In the genomic region with DNA sequence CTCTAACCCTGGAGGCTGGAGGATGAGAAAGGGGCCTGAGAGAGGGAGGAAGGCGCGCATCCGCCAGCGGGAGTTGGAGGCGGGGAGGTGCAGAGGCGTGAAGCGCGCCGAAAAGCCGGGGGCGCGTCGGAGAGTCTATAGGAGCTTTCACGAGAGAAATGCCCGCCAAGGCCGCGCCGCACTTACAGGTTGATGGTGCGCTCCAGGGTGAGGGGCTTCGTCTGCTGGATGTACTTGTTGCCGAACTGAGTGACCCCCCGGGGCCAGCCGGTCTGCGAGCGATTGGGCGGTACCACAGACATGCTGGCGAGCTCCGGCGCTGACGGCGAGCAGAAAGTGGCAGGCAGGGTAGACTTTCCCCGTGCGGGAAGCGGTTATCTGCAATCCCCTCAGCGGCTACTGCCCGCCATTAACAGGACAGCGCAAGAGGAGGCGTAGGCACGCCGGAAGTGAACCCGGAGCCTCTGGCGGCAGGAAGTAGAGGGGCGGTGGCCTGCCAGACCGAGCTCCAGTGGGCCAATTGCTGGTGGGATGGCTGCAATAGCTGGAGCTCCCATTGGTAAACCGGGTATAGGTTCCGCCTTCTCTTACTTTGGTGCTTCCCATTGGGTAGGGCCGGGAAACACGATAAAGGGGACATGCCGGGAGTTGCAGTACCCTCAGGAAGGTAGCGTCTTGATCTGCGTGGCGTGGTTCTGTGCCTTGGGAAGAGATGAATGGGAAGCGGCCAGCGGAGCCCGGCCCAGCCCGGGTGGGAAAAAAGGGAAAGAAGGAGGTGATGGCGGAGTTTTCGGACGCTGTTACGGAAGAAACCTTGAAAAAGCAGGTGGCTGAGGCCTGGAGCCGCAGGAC, we compare ENCODE assay signal across 1 cellular context.
TF ChIP-seq lines count a peak whose summit lies in the region.

A gene (minus strand): TSS at position 432 of the 852 bp plus-strand sequence. CDS start 130 bp downstream, at position 302.
A gene (plus strand): TSS at position 654 of the 852 bp plus-strand sequence. CDS start 59 bp downstream, at position 713.

TF ChIP-seq in HepG2, 621 proteins besides CTCF, POLR2A, EP300 and RAD21 (continues in another document):
- TF ChIP-seq ZKSCAN1 (IDR thresholded peaks at IDR 0.05; ENCODE audit: low read length) (no peak), NCOA2 (CRISPR knock-in tag; IDR thresholded peaks at IDR 0.05) (peak; percentile 42; the same call in 1 of the 2 replicates), TCF7L2 (IDR thresholded peaks at IDR 0.05; ENCODE audit: low read depth, low read length) (no peak), ESRRA (CRISPR knock-in tag; IDR thresholded peaks at IDR 0.05; ENCODE audit: low read depth) (no peak; the same call in 1 of the 2 replicates), ZNF468 (CRISPR knock-in tag; IDR thresholded peaks at IDR 0.05) (no peak), ZNF891 (CRISPR knock-in tag; IDR thresholded peaks at IDR 0.05) (peak; percentile 87), ZNF205 (CRISPR knock-in tag; IDR thresholded peaks at IDR 0.05) (no peak; the same call in 1 of the 2 replicates), ZNF543 (CRISPR knock-in tag; IDR thresholded peaks at IDR 0.05) (no peak), HNRNPK (IDR thresholded peaks at IDR 0.05; ENCODE audit: low read depth, low read length, poor library complexity, severe bottlenecking) (no peak), GABPB1 (CRISPR knock-in tag; IDR thresholded peaks at IDR 0.05) (peak; percentile 99), ZMAT3 (CRISPR knock-in tag; conservative IDR thresholded peaks at IDR 0.05) (no peak), MATR3 (CRISPR knock-in tag; IDR thresholded peaks at IDR 0.05) (no peak), SCMH1 (CRISPR knock-in tag; IDR thresholded peaks at IDR 0.05; ENCODE audit: borderline replicate concordance) (no peak), PITX1 (CRISPR knock-in tag; IDR thresholded peaks at IDR 0.05) (peak; percentile 39; the same call in 1 of the 2 replicates), ZFP36 (IDR thresholded peaks at IDR 0.05; ENCODE audit: borderline replicate concordance, low read depth, low read length, partially characterized antibody) (no peak), FOXC1 (CRISPR knock-in tag; IDR thresholded peaks at IDR 0.05; ENCODE audit: borderline replicate concordance) (peak; percentile 86), ZNF24 (IDR thresholded peaks at IDR 0.05) (no peak), ZNF496 (CRISPR knock-in tag; IDR thresholded peaks at IDR 0.05; ENCODE audit: insufficient replicate concordance) (no peak), CENPX (CRISPR knock-in tag; IDR thresholded peaks at IDR 0.05) (no peak), AKAP8 (CRISPR knock-in tag; IDR thresholded peaks at IDR 0.05) (peak; percentile 39; the same call in 1 of the 2 replicates), AGO2 (optimal IDR thresholded peaks at IDR 0.05; ENCODE audit: low read depth, low read length) (peak; percentile 68), ZFP90 (CRISPR knock-in tag; IDR thresholded peaks at IDR 0.05; ENCODE audit: borderline replicate concordance) (peak; percentile 71), ZNF264 (CRISPR knock-in tag; IDR thresholded peaks at IDR 0.05) (peak; percentile 61; the same call in 1 of the 2 replicates), ZNF432 (CRISPR knock-in tag; IDR thresholded peaks at IDR 0.05; ENCODE audit: borderline replicate concordance) (no peak), HOXD1 (CRISPR knock-in tag; IDR thresholded peaks at IDR 0.05) (peak; percentile 83; the same call in 1 of the 2 replicates), ATF7-NPFF (CRISPR knock-in tag; IDR thresholded peaks at IDR 0.05; ENCODE audit: low read depth) (no peak), ZFP37 (CRISPR knock-in tag; IDR thresholded peaks at IDR 0.05; ENCODE audit: borderline replicate concordance) (0 out of 2 replicates have a peak, but pooled peaks have one; percentile 80), KLF15 (CRISPR knock-in tag; IDR thresholded peaks at IDR 0.05; ENCODE audit: borderline replicate concordance) (0 out of 2 replicates have a peak, but pooled peaks have one; percentile 77), ZBTB42 (CRISPR knock-in tag; IDR thresholded peaks at IDR 0.05) (peak; percentile 65; the same call in 1 of the 2 replicates), NFATC3 (CRISPR knock-in tag; IDR thresholded peaks at IDR 0.05) (no peak), PLRG1 (conservative IDR thresholded peaks at IDR 0.05) (no peak), SYNCRIP (IDR thresholded peaks at IDR 0.05; ENCODE audit: insufficient read depth, low read depth, low read length) (no peak), GPN1 (CRISPR knock-in tag; IDR thresholded peaks at IDR 0.05; ENCODE audit: borderline replicate concordance) (no peak; the same call in 1 of the 2 replicates), ZIK1 (CRISPR knock-in tag; IDR thresholded peaks at IDR 0.05; ENCODE audit: borderline replicate concordance, low read depth) (peak; percentile 45; the same call in 1 of the 2 replicates), TAF15 (IDR thresholded peaks at IDR 0.05; ENCODE audit: low read depth, low read length, poor library complexity, severe bottlenecking) (peak; percentile 77), MIXL1 (CRISPR knock-in tag; IDR thresholded peaks at IDR 0.05) (peak; percentile 63)
- TF ChIP-seq, protein P1, sequence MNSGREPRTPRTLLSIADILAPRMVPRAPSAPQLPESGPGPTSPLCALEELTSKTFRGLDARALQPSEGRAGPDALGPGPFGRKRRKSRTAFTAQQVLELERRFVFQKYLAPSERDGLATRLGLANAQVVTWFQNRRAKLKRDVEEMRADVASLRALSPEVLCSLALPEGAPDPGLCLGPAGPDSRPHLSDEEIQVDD (CRISPR knock-in tag; IDR thresholded peaks at IDR 0.05; ENCODE audit: borderline replicate concordance), result no peak
- TF ChIP-seq, protein P2, sequence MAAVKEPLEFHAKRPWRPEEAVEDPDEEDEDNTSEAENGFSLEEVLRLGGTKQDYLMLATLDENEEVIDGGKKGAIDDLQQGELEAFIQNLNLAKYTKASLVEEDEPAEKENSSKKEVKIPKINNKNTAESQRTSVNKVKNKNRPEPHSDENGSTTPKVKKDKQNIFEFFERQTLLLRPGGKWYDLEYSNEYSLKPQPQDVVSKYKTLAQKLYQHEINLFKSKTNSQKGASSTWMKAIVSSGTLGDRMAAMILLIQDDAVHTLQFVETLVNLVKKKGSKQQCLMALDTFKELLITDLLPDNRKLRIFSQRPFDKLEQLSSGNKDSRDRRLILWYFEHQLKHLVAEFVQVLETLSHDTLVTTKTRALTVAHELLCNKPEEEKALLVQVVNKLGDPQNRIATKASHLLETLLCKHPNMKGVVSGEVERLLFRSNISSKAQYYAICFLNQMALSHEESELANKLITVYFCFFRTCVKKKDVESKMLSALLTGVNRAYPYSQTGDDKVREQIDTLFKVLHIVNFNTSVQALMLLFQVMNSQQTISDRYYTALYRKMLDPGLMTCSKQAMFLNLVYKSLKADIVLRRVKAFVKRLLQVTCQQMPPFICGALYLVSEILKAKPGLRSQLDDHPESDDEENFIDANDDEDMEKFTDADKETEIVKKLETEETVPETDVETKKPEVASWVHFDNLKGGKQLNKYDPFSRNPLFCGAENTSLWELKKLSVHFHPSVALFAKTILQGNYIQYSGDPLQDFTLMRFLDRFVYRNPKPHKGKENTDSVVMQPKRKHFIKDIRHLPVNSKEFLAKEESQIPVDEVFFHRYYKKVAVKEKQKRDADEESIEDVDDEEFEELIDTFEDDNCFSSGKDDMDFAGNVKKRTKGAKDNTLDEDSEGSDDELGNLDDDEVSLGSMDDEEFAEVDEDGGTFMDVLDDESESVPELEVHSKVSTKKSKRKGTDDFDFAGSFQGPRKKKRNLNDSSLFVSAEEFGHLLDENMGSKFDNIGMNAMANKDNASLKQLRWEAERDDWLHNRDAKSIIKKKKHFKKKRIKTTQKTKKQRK (IDR thresholded peaks at IDR 0.05; ENCODE audit: low read length), result peak; percentile 71
- TF ChIP-seq, protein P3, sequence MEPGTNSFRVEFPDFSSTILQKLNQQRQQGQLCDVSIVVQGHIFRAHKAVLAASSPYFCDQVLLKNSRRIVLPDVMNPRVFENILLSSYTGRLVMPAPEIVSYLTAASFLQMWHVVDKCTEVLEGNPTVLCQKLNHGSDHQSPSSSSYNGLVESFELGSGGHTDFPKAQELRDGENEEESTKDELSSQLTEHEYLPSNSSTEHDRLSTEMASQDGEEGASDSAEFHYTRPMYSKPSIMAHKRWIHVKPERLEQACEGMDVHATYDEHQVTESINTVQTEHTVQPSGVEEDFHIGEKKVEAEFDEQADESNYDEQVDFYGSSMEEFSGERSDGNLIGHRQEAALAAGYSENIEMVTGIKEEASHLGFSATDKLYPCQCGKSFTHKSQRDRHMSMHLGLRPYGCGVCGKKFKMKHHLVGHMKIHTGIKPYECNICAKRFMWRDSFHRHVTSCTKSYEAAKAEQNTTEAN (CRISPR knock-in tag; conservative IDR thresholded peaks at IDR 0.05), result peak; percentile 77
- TF ChIP-seq, protein P4, sequence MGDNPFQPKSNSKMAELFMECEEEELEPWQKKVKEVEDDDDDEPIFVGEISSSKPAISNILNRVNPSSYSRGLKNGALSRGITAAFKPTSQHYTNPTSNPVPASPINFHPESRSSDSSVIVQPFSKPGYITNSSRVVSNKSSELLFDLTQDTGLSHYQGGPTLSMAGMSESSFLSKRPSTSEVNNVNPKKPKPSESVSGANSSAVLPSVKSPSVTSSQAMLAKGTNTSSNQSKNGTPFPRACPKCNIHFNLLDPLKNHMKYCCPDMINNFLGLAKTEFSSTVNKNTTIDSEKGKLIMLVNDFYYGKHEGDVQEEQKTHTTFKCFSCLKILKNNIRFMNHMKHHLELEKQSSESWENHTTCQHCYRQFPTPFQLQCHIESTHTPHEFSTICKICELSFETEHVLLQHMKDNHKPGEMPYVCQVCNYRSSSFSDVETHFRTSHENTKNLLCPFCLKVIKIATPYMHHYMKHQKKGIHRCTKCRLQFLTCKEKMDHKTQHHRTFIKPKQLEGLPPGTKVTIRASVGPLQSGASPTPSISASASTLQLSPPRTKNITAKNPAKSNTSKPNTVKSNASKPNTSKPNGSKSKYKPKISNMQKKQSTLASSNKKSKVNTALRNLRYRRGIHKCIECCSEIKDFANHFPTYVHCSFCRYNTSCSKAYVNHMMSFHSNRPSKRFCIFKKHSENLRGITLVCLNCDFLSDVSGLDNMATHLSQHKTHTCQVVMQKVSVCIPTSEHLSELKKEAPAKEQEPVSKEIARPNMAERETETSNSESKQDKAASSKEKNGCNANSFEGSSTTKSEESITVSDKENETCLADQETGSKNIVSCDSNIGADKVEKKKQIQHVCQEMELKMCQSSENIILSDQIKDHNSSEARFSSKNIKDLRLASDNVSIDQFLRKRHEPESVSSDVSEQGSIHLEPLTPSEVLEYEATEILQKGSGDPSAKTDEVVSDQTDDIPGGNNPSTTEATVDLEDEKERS (CRISPR knock-in tag; IDR thresholded peaks at IDR 0.05), result peak; percentile 43; the same call in 1 of the 2 replicates
- TF ChIP-seq, protein P5, sequence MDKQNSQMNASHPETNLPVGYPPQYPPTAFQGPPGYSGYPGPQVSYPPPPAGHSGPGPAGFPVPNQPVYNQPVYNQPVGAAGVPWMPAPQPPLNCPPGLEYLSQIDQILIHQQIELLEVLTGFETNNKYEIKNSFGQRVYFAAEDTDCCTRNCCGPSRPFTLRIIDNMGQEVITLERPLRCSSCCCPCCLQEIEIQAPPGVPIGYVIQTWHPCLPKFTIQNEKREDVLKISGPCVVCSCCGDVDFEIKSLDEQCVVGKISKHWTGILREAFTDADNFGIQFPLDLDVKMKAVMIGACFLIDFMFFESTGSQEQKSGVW (CRISPR knock-in tag; IDR thresholded peaks at IDR 0.05; ENCODE audit: borderline replicate concordance), result no peak
- TF ChIP-seq, protein P6, sequence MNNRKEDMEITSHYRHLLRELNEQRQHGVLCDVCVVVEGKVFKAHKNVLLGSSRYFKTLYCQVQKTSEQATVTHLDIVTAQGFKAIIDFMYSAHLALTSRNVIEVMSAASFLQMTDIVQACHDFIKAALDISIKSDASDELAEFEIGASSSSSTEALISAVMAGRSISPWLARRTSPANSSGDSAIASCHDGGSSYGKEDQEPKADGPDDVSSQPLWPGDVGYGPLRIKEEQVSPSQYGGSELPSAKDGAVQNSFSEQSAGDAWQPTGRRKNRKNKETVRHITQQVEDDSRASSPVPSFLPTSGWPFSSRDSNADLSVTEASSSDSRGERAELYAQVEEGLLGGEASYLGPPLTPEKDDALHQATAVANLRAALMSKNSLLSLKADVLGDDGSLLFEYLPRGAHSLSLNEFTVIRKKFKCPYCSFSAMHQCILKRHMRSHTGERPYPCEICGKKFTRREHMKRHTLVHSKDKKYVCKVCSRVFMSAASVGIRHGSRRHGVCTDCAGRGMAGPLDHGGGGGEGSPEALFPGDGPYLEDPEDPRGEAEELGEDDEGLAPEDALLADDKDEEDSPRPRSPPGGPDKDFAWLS (CRISPR knock-in tag; IDR thresholded peaks at IDR 0.05; ENCODE audit: borderline replicate concordance), result no peak
- TF ChIP-seq, protein P7, sequence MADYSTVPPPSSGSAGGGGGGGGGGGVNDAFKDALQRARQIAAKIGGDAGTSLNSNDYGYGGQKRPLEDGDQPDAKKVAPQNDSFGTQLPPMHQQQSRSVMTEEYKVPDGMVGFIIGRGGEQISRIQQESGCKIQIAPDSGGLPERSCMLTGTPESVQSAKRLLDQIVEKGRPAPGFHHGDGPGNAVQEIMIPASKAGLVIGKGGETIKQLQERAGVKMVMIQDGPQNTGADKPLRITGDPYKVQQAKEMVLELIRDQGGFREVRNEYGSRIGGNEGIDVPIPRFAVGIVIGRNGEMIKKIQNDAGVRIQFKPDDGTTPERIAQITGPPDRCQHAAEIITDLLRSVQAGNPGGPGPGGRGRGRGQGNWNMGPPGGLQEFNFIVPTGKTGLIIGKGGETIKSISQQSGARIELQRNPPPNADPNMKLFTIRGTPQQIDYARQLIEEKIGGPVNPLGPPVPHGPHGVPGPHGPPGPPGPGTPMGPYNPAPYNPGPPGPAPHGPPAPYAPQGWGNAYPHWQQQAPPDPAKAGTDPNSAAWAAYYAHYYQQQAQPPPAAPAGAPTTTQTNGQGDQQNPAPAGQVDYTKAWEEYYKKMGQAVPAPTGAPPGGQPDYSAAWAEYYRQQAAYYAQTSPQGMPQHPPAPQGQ (CRISPR knock-in tag; IDR thresholded peaks at IDR 0.05; ENCODE audit: borderline replicate concordance), result no peak
- TF ChIP-seq, protein P8, sequence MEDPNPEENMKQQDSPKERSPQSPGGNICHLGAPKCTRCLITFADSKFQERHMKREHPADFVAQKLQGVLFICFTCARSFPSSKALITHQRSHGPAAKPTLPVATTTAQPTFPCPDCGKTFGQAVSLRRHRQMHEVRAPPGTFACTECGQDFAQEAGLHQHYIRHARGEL (CRISPR knock-in tag; IDR thresholded peaks at IDR 0.05), result no peak
- TF ChIP-seq, protein P9, sequence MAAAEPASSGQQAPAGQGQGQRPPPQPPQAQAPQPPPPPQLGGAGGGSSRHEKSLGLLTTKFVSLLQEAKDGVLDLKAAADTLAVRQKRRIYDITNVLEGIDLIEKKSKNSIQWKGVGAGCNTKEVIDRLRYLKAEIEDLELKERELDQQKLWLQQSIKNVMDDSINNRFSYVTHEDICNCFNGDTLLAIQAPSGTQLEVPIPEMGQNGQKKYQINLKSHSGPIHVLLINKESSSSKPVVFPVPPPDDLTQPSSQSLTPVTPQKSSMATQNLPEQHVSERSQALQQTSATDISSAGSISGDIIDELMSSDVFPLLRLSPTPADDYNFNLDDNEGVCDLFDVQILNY (CRISPR knock-in tag; conservative IDR thresholded peaks at IDR 0.05), result 0 out of 2 replicates have a peak, but pooled peaks have one; percentile 56
- TF ChIP-seq, protein P10, sequence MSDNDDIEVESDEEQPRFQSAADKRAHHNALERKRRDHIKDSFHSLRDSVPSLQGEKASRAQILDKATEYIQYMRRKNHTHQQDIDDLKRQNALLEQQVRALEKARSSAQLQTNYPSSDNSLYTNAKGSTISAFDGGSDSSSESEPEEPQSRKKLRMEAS (IDR thresholded peaks at IDR 0.05), result peak; percentile 60
- TF ChIP-seq, protein P11, sequence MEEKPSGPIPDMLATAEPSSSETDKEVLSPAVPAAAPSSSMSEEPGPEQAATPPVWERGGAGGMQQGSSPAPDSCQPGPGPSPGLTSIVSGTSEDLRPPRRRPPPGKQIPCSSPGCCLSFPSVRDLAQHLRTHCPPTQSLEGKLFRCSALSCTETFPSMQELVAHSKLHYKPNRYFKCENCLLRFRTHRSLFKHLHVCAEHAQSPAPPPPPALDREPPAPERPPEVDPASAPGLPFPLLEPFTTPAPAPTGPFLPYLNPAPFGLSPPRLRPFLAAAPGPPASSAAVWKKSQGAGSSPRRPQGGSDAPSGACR (CRISPR knock-in tag; IDR thresholded peaks at IDR 0.05), result peak; percentile 82
